ENCODE assay signal across 8 cellular contexts in the genomic region with DNA sequence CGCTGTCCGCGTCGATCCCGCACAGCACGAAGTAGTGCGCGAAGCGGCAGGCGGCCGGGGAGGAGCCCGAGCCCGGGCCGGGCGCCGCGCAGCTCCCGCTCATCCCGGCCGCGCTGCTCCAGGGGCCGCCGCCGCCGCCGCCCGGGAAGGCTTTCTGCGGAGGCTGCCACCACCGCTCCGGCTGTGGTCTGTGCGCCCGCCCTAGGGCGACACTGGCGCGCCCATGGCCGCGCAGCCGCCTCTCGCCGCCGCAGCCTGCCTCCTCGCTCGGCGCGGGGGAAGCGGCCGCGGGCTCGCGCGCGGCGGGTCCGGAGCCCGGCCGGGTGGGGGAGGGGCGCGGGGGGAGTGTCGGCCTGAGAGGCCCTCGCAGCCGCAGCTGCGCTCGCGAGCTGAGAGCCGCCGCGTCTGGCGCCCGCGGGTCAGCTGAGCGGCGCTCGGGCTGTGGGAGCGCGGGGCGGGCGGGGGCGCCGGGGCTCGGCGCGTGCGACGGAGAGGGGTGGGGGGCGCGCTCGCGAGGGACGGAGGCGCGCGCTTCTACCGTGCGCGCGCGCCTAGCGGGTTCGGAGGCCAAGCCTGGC. TPM values are rescaled to one million over a fixed set of nuclear protein-coding genes. Genes with fewer than 3 reads are reported as not detected.
DNase-seq lines count a peak whose midpoint lies in the region; ATAC-seq, FAIRE-seq and TF ChIP-seq lines count a peak whose summit lies in the region.

DENND5B (minus strand) TSS at position 407 of the 578 bp plus-strand sequence; CDS start at position 103, 304 bp downstream.

- H3F3A ChIP-seq in DOHH2 (ENCODE audit: control insufficient read depth, insufficient read depth) = peaks cover 21% of the 10 kb centered on the region

- H3K27me3 ChIP-seq in DOHH2 (ENCODE audit: control insufficient read depth, low read length) (no peaks in the 10 kb centered on the region), Panc1 (ENCODE audit: control insufficient read depth, insufficient read depth, low read length) (no peaks in the 10 kb centered on the region), K562 (ENCODE audit: control insufficient read depth in 2 of 2, insufficient read depth in 2 of 2, low read length in 2 of 2) (peaks cover 11 to 12% of the 10 kb centered on the region in 2 experiments; a peak in 4 of 5 replicates), psoas muscle (ENCODE audit: insufficient read depth in 3 of 3, low read length in 2 of 3) (no peaks in the 10 kb centered on the region)

- no peak for FAIRE-seq in K562 (lab: Jason Lieb, UNC)

- H3K36me3 ChIP-seq in DOHH2 (ENCODE audit: control insufficient read depth, low read length) (peaks cover 8% of the 10 kb centered on the region), Panc1 (ENCODE audit: control insufficient read depth, insufficient read depth, low read length) (no peaks in the 10 kb centered on the region), K562 (ENCODE audit: control insufficient read depth, insufficient read depth, low read length) (no peaks in the 10 kb centered on the region), psoas muscle (ENCODE audit: insufficient read depth in 1 of 2, low read depth in 1 of 2) (no peaks in the 10 kb centered on the region)

- H3K9me2 ChIP-seq in DOHH2 (replicated peaks; ENCODE audit: control insufficient read depth, low read length) = no peaks in the 10 kb centered on the region

- H3K9me3 ChIP-seq in DOHH2 (ENCODE audit: control insufficient read depth, insufficient read depth, low read length) (peaks cover 4% of the 10 kb centered on the region; the same call in 1 of the 2 replicates), Panc1 (ENCODE audit: control insufficient read depth, insufficient read depth, low read depth, low read length) (no peaks in the 10 kb centered on the region), K562 (replicated peaks; ENCODE audit: control insufficient read depth, insufficient read depth, low read depth, low read length) (no peaks in the 10 kb centered on the region), psoas muscle (no peaks in the 10 kb centered on the region)

- in situ Hi-C loops in Panc1 (cut with HindIII; ENCODE audit: low pct_unique_long_range_greater_than_20kb, low sequenced_read_pairs) = no loop called here
- in situ Hi-C loops in K562 (cut with MboI) = no loop called here

- CTCF ChIA-PET in Panc1 (lab: Charles Lee) = no interaction called here
- CTCF ChIA-PET in K562 (lab: Yijun Ruan, JAX; ENCODE audit: low intra/inter-chr PET ratio) = interaction anchor here (0.6 kb wide), 1 partner anchor 443 kb away, joined by 3 read pairs; no protein-coding TSS in a partner anchor

- ATAC-seq in HG03558 (IDR thresholded peaks at IDR 0.05; ENCODE audit: extremely low read depth, unreplicated experiment) (peak; percentile 29), Panc1 (peak; percentile 85), K562 (peak; percentile 78), psoas muscle (peak; percentile 77 to 81 (median 78))

- H3K4me2 ChIP-seq in DOHH2 (ENCODE audit: low read length) (peak within 1 kb of the TSS; percentile 75), K562 (ENCODE audit: insufficient read depth, low read length) (peak within 1 kb of the TSS; percentile 86)

- 0% methylated on average over 26 of the region's 99 CpGs for WGBS in K562 (ENCODE audit: insufficient coverage, low coverage, missing lambda C conversion rate)
- WGBS in psoas muscle, 3 donors = 0 to 1% (median 1%) methylated on average over 28 to 99 of the region's 99 CpGs

- no peaks in the 10 kb centered on the region for H4K20me1 ChIP-seq in DOHH2 (ENCODE audit: control insufficient read depth, insufficient read depth, low read depth, low read length)
- H4K20me1 ChIP-seq in K562 (replicated peaks; ENCODE audit: control insufficient read depth, insufficient read depth, low read length) = no peaks in the 10 kb centered on the region

- no peak for TF ChIP-seq RAD21 in K562 (CRISPR knock-in tag; conservative IDR thresholded peaks at IDR 0.05 in 1 of 2, IDR thresholded peaks at IDR 0.05 in 1 of 2)

- H3K79me2 ChIP-seq in DOHH2 (ENCODE audit: control insufficient read depth, low read length) (peaks cover 45% of the 10 kb centered on the region), K562 (ENCODE audit: control insufficient read depth, insufficient read depth, low read length) (no peaks in the 10 kb centered on the region)

- TF ChIP-seq EP300 in K562 (IDR thresholded peaks at IDR 0.05; ENCODE audit: low read length) = no peak

- DNase-seq in GM20000 (ENCODE audit: low spot score) (peak; percentile 89), Panc1 (ENCODE audit: low read depth, low spot score) (no peak), K562 (ENCODE audit: extremely low read depth in 1 of 4, low spot score in 3 of 4) (peak; percentile 72 to 84 (median 77)), hippocampal formation (lab: John Stamatoyannopoulos, UW) (peak; percentile 71 to 84), psoas muscle (peak; percentile 84 to 91), SIG-M5 treated with dmso at 0.1 percent for 504 hours (lab: John Stamatoyannopoulos, UW; ENCODE audit: unreplicated experiment) (no peak)

- no peaks in the 10 kb centered on the region for H3K9me1 ChIP-seq in K562 (ENCODE audit: control insufficient read depth, insufficient read depth, low read length)

- H3K4me1 ChIP-seq in DOHH2 (ENCODE audit: control insufficient read depth, low read length) (peaks cover 57% of the 10 kb centered on the region), Panc1 (ENCODE audit: control insufficient read depth, insufficient read depth, low read length) (peaks cover 23% of the 10 kb centered on the region), K562 (replicated peaks in 1 of 2; ENCODE audit: control insufficient read depth in 2 of 2, insufficient read depth in 2 of 2, low read length in 2 of 2) (peaks cover 2 to 20% of the 10 kb centered on the region in 2 experiments; a peak in 4 of 5 replicates), psoas muscle (peaks cover 19% of the 10 kb centered on the region)

- H2AFZ ChIP-seq in K562 (ENCODE audit: low read depth, low read length) = peak within 1 kb of the TSS; percentile 88

- BruUV-seq in Panc1 (replicated peaks; lab: Mats Ljungman, UMichigan) = no TSS peak
- no TSS peak for BruUV-seq in K562 (replicated peaks; lab: Mats Ljungman, UMichigan)

- no peak for TF ChIP-seq POLR2A in K562 (conservative IDR thresholded peaks at IDR 0.05)

- intact Hi-C loops in Panc1 (cut with micrococcal nuclease; ENCODE audit: unreplicated experiment) (no loop called here), K562 (cut with micrococcal nuclease) (no loop called here), psoas muscle (cut with DNase I) (loop anchor here in 1 of 2 donors (2.0 to 5.0 kb wide), 2 partner anchors 38 to 69 kb away; no protein-coding TSS in a partner anchor)

- H3K27ac ChIP-seq in DOHH2 (ENCODE audit: low read depth, low read length) (peak within 1 kb of the TSS; percentile 56), Panc1 (ENCODE audit: low read length) (peak within 1 kb of the TSS; percentile 86), K562 (ENCODE audit: extremely low read depth, low read depth, low read length) (peak within 1 kb of the TSS; percentile 68; the same call in 2 of the 3 replicates), psoas muscle (peak within 1 kb of the TSS; percentile 96)

- H3K4me3 ChIP-seq in DOHH2 (ENCODE audit: low read length) (peak within 1 kb of the TSS; percentile 96), Panc1 (ENCODE audit: low read depth in 2 of 2, low read length in 2 of 2) (peak within 1 kb of the TSS; percentile 72 to 91), K562 (peak within 1 kb of the TSS; percentile 86), psoas muscle (peak within 1 kb of the TSS; percentile 76)

- TF ChIP-seq CTCF in DOHH2 (IDR thresholded peaks at IDR 0.05; ENCODE audit: low read depth, low read length, poor library complexity, severe bottlenecking) = no peak
- no peak for TF ChIP-seq CTCF in GM20000 (IDR thresholded peaks at IDR 0.05; ENCODE audit: extremely low read depth, missing control alignments)
- TF ChIP-seq CTCF in Panc1 (IDR thresholded peaks at IDR 0.05) = peak; percentile 36; the same call in 1 of the 2 replicates
- TF ChIP-seq CTCF in K562 (IDR thresholded peaks at IDR 0.05 in 2 of 3, conservative IDR thresholded peaks at IDR 0.05 in 1 of 3; ENCODE audit: insufficient read depth in 2 of 3, low read depth in 1 of 3, low read length in 3 of 3) = no peak
- TF ChIP-seq CTCF in psoas muscle (IDR thresholded peaks at IDR 0.05) = no peak

- H3K9ac ChIP-seq in K562 (ENCODE audit: insufficient read depth in 1 of 2, low read depth in 2 of 2, low read length in 2 of 2) = peak within 1 kb of the TSS; percentile 61 to 94; a peak in 3 of 4 replicates

- POLR2A ChIA-PET in Panc1 (lab: Charles Lee) = no interaction called here
- POLR2A ChIA-PET in K562 (lab: Yijun Ruan, JAX) = interaction anchor here (0.5 to 1.5 kb wide), 7 partner anchors 13 to 79 kb away, joined by 3 to 4 read pairs (median 3); no protein-coding TSS in a partner anchor

TF ChIP-seq in K562, 482 proteins besides CTCF, POLR2A, EP300 and RAD21 (continues in another document):
- no peak for TF ChIP-seq SPI1 (IDR thresholded peaks at IDR 0.05; ENCODE audit: borderline replicate concordance, low read depth, low read length)
- no peak for TF ChIP-seq LEF1 (IDR thresholded peaks at IDR 0.05)
- TF ChIP-seq CCNT2 (IDR thresholded peaks at IDR 0.05; ENCODE audit: borderline replicate concordance, extremely low read depth, insufficient read length, low read depth, low read length) = peak; percentile 51

RNA-seq across cellular contexts. Expression of gene DENND5B, which starts in this region (rescaled TPM):
- 36.8 TPM for total RNA-seq in Panc1 (2021; ENCODE audit: unreplicated experiment)
- 10.5 TPM for polyA plus RNA-seq in Panc1 (2012; ENCODE audit: insufficient read length)
- 7.0 and 7.7 TPM in 2 replicates for total RNA-seq in K562 (2011; cell fraction: chromatin; rRNA removed; ENCODE audit: low replicate concordance)
- total RNA-seq in K562 (2011; cell fraction: nucleolus; rRNA removed) = 3.3 and 3.8 TPM in 2 replicates
- 4.1 and 5.4 TPM in 2 replicates for total RNA-seq in K562 (2011; cell fraction: nucleoplasm; rRNA removed)
- 2.1 and 3.6 TPM in 2 replicates for total RNA-seq in K562 (2014; rRNA removed)
- 4.7 and 5.0 TPM in 2 replicates for total RNA-seq in K562 (2014; rRNA removed; fragmentation: Illumina TruSeq; extraction: Trizol)
- 3.6 and 4.0 TPM in 2 replicates for total RNA-seq in K562 (2015; rRNA removed; fragmentation: Illumina TruSeq; extraction: Trizol)
- total RNA-seq in K562 (2021) = 4.5 and 5.0 TPM in 2 replicates
- polyA plus RNA-seq in K562 (2011; rRNA removed) = 6.0 and 11.8 TPM in 2 replicates
- polyA plus RNA-seq in K562 (2011; cell fraction: cytosol; rRNA removed) = 3.4 and 9.1 TPM in 2 replicates
- 1.5 and 4.8 TPM in 2 replicates for polyA plus RNA-seq in K562 (2011; cell fraction: nucleus; rRNA removed)
- 2.2 and 2.5 TPM in 2 replicates for polyA plus RNA-seq in K562 (2012)
- 3.5 and 3.9 TPM in 2 replicates for polyA plus RNA-seq in K562 (2014; fragmentation: Illumina TruSeq; extraction: Trizol)
- polyA plus RNA-seq in K562 (2014; fragmentation: Nextera tagmentation; extraction: Ambion mirVana) = 1 to 10 TPM in 1 of 2 experiments, under 1 TPM in 1; 0.99 to 1.2 TPM
- polyA plus RNA-seq in K562 (2014; rRNA removed) = 3.6 and 3.8 TPM in 2 replicates
- polyA minus RNA-seq in K562 (2011; rRNA and poly(A)+ RNA removed) = 6.9 and 16.9 TPM in 2 replicates
- polyA minus RNA-seq in K562 (2011; cell fraction: cytosol; rRNA and poly(A)+ RNA removed) = 2.9 and 7.9 TPM in 2 replicates
- polyA minus RNA-seq in K562 (2011; cell fraction: nucleus; rRNA and poly(A)+ RNA removed) = 1.5 and 6.8 TPM in 2 replicates
- 10 to 100 TPM; 13.6 to 24.3 (median 19.9) TPM for total RNA-seq in psoas muscle
- 1 to 10 TPM; 4.8 to 8.6 (median 6.0) TPM for polyA plus RNA-seq in psoas muscle

Comparison
In these comparisons a context has a peak if more than half of its experiments do, and no peak if none do; other contexts are left out.
1. DNase-seq: peak in GM20000 (single experiment), K562 (4 of 4), hippocampal formation (2 of 2) and psoas muscle (2 of 2); none in Panc1 (single experiment) and SIG-M5 treated with dmso at 0.1 percent for 504 hours (single experiment).
2. ATAC-seq: peak in every context shown above with its lines; median percentile 85 in Panc1; 78 in K562; 78 in psoas muscle; 29 in HG03558.
3. Peak in every context shown above with its lines, with median percentiles within 50 percentile points of each other: H3K27ac ChIP-seq and H3K4me3 ChIP-seq.